In genomic region chr11:130202818-130203671, GRCh38 we compare ENCODE assay signal across 18 cellular contexts. TPM values are rescaled to one million over a fixed set of nuclear protein-coding genes. Genes with fewer than 3 reads are reported as not detected.
"Had no signal": no experiment of that assay in that cellular context is flagged by ENCODE, and none has a peak within 500 bp of the region (broad histone marks: within the 10 kb centered on the region; RNA-seq: fewer than 3 reads in every experiment).

No MANE protein-coding gene starts in this region.

- ATAC-seq: activated naive CD8-positive, alpha-beta T cell treated with anti-CD3 and anti-CD28 coated beads, Interleukin-2, amount 50 U/mL, for 24 hours; activated T-helper 17 cell treated with anti-CD3 and anti-CD28 coated beads, Interleukin-2, amount 50 U/mL, for 72 hours; gastrocnemius medialis; heart left ventricle; left cardiac atrium; naive thymus-derived CD8-positive, alpha-beta T cell; right cardiac atrium; T-cell had no signal

- H3K27ac Mint-ChIP-seq: activated naive CD8-positive, alpha-beta T cell treated with anti-CD3 and anti-CD28 coated beads, Interleukin-2, amount 50 U/mL, for 24 hours; activated T-helper 17 cell treated with anti-CD3 and anti-CD28 coated beads, Interleukin-2, amount 50 U/mL, for 72 hours; endodermal cell; immature natural killer cell; T-cell had no signal

- H3K4me2 ChIP-seq: smooth muscle cell had no signal

- DNase-seq: activated CD4-positive, alpha-beta T cell treated with anti-CD3 and anti-CD28 coated beads, Interleukin-2, amount 50 U/mL, for 48 hours; activated naive CD4-positive, alpha-beta T cell treated with Interleukin-2 at 50 U/mL for 16 hours; activated naive CD8-positive, alpha-beta T cell treated with anti-CD3 and anti-CD28 coated beads, Interleukin-2, amount 50 U/mL, for 24 hours; endodermal cell; gastrocnemius medialis; immature natural killer cell; left cardiac atrium; occipital lobe; T-cell; T-helper 9 cell; uterus had no signal

- H3K9me3 ChIP-seq: ascending aorta, gastrocnemius medialis, uterus had no signal

- H3K27ac ChIP-seq: ascending aorta, gastrocnemius medialis, heart left ventricle, uterus had no signal

- H3K4me3 Mint-ChIP-seq: activated naive CD8-positive, alpha-beta T cell treated with anti-CD3 and anti-CD28 coated beads, Interleukin-2, amount 50 U/mL, for 24 hours; activated T-helper 17 cell treated with anti-CD3 and anti-CD28 coated beads, Interleukin-2, amount 50 U/mL, for 72 hours; endodermal cell; T-cell had no signal

- H3K4me1 ChIP-seq: ascending aorta, gastrocnemius medialis, heart left ventricle, uterus had no signal

- H3K36me3 Mint-ChIP-seq: immature natural killer cell; naive thymus-derived CD8-positive, alpha-beta T cell; T-cell had no signal

- H3K27me3 Mint-ChIP-seq: activated naive CD8-positive, alpha-beta T cell treated with anti-CD3 and anti-CD28 coated beads, Interleukin-2, amount 50 U/mL, for 24 hours; activated T-helper 17 cell treated with anti-CD3 and anti-CD28 coated beads, Interleukin-2, amount 50 U/mL, for 72 hours; progenitor cell of endocrine pancreas; T-cell had no signal

- H3K4me1 Mint-ChIP-seq: activated T-helper 17 cell treated with anti-CD3 and anti-CD28 coated beads, Interleukin-2, amount 50 U/mL, for 72 hours; endodermal cell; immature natural killer cell; T-cell had no signal

- H3K36me3 ChIP-seq: ascending aorta, gastrocnemius medialis, heart left ventricle, uterus had no signal

- H3K9me3 Mint-ChIP-seq: activated naive CD8-positive, alpha-beta T cell treated with anti-CD3 and anti-CD28 coated beads, Interleukin-2, amount 50 U/mL, for 24 hours; activated T-helper 17 cell treated with anti-CD3 and anti-CD28 coated beads, Interleukin-2, amount 50 U/mL, for 72 hours; immature natural killer cell; naive thymus-derived CD8-positive, alpha-beta T cell; T-cell had no signal

- H3K27me3 ChIP-seq: ascending aorta, gastrocnemius medialis, heart left ventricle, uterus had no signal

- H3K4me3 ChIP-seq: ascending aorta, gastrocnemius medialis, heart left ventricle, smooth muscle cell, uterus had no signal

RNA-seq across cellular contexts. Expression of gene ST14, which starts 43.5 kb away (rescaled TPM):
- total RNA-seq: occipital lobe had no signal
- polyA plus RNA-seq: naive thymus-derived CD8-positive, alpha-beta T cell had no signal
